16 cellular contexts compared by ENCODE assay signal in the genomic region with DNA sequence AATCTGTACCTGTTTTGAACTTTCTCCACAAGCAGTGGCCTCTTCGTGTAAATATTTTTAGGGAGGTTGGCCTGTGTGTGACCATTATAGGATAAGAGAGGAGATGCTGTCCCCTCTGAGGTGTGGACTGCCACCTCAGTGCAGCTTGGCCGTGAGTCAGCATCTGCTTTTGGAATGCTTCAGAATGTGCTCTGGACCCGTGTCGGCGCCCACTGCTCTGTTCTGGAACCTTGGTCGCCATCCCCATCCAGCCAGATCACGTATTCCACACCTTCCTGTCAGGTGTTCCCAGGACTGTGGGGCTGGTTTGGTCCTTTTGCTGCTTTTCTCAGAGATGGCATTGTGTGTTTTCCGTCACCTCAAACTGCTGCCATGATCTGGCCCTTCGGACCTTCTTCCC.
"Had no signal": no experiment of that assay in that cellular context is flagged by ENCODE, and none has a peak within 500 bp of the region (broad histone marks: within the 10 kb centered on the region; RNA-seq: fewer than 3 reads in every experiment).

No MANE protein-coding gene starts in this region.

- DNase-seq: activated CD4-positive, alpha-beta T cell treated with anti-CD3 and anti-CD28 coated beads for 4 hours; activated CD8-positive, alpha-beta T cell treated with anti-CD3 and anti-CD28 coated beads, Interleukin-2, amount 10 ng/mL, durations not matched to agents 7 days and 5 days; activated naive CD4-positive, alpha-beta T cell treated with Interleukin-2 at 50 U/mL for 16 hours; activated naive CD8-positive, alpha-beta T cell treated with anti-CD3 and anti-CD28 coated beads, Interleukin-2, amount 50 U/mL, for 24 hours; heart right ventricle; left lung; mesendoderm; stimulated activated CD4-positive, alpha-beta T cell treated with anti-CD3 and anti-CD28 coated beads, Interleukin-4, amount 100 ng/mL, for 1 hour; stimulated activated CD8-positive, alpha-beta memory T cell treated with anti-CD3 and anti-CD28 coated beads, Interleukin-4, amount 100 ng/mL, for 48 hours; stimulated activated naive CD8-positive, alpha-beta T cell treated with anti-CD3 and anti-CD28 coated beads, Interleukin-15, amount 100 ng/mL, for 72 hours; T-helper 9 cell; testis had no signal

- H3K27me3 ChIP-seq: ascending aorta, cardiac muscle cell, heart right ventricle, testis had no signal

- H3K4me3 Mint-ChIP-seq: activated CD8-positive, alpha-beta T cell treated with anti-CD3 and anti-CD28 coated beads, Interleukin-2, amount 10 ng/mL, durations not matched to agents 7 days and 5 days; activated naive CD8-positive, alpha-beta T cell treated with anti-CD3 and anti-CD28 coated beads, Interleukin-2, amount 50 U/mL, for 24 hours; stimulated activated naive CD8-positive, alpha-beta T cell treated with anti-CD3 and anti-CD28 coated beads, Interleukin-15, amount 100 ng/mL, for 72 hours had no signal

- ATAC-seq: activated CD8-positive, alpha-beta T cell treated with anti-CD3 and anti-CD28 coated beads, Interleukin-2, amount 10 ng/mL, durations not matched to agents 7 days and 5 days; activated naive CD8-positive, alpha-beta T cell treated with anti-CD3 and anti-CD28 coated beads, Interleukin-2, amount 50 U/mL, for 24 hours; heart right ventricle; left lung; stimulated activated naive CD8-positive, alpha-beta T cell treated with anti-CD3 and anti-CD28 coated beads, Interleukin-15, amount 100 ng/mL, for 72 hours had no signal

- H3K9me3 Mint-ChIP-seq: activated naive CD8-positive, alpha-beta T cell treated with anti-CD3 and anti-CD28 coated beads, Interleukin-2, amount 50 U/mL, for 24 hours; nephron; stimulated activated naive CD8-positive, alpha-beta T cell treated with anti-CD3 and anti-CD28 coated beads, Interleukin-15, amount 100 ng/mL, for 72 hours had no signal

- H3K27ac Mint-ChIP-seq: activated CD8-positive, alpha-beta T cell treated with anti-CD3 and anti-CD28 coated beads, Interleukin-2, amount 10 ng/mL, durations not matched to agents 7 days and 5 days; activated naive CD8-positive, alpha-beta T cell treated with anti-CD3 and anti-CD28 coated beads, Interleukin-2, amount 50 U/mL, for 24 hours; nephron; stimulated activated naive CD8-positive, alpha-beta T cell treated with anti-CD3 and anti-CD28 coated beads, Interleukin-15, amount 100 ng/mL, for 72 hours had no signal

- H3K36me3 ChIP-seq: ascending aorta, cardiac muscle cell, heart right ventricle, left lung had no signal

- H3K27ac ChIP-seq: ascending aorta, cardiac muscle cell, heart right ventricle, left lung, testis, VCaP had no signal

- H3K27me3 Mint-ChIP-seq: activated naive CD8-positive, alpha-beta T cell treated with anti-CD3 and anti-CD28 coated beads, Interleukin-2, amount 50 U/mL, for 24 hours; stimulated activated naive CD8-positive, alpha-beta T cell treated with anti-CD3 and anti-CD28 coated beads, Interleukin-15, amount 100 ng/mL, for 72 hours had no signal

- H3K4me3 ChIP-seq: ascending aorta, cardiac muscle cell, heart right ventricle, left lung, testis had no signal

- H3K9me3 ChIP-seq: ascending aorta, heart right ventricle, left lung, testis had no signal
